8 cellular contexts compared by ENCODE assay signal in genomic region chr15:63833246-63833696, GRCh38. TPM values are rescaled to one million over a fixed set of nuclear protein-coding genes. Genes with fewer than 3 reads are reported as not detected.
A peak's percentile ranks its signal among the peaks of the same experiment; 100 is the strongest.
DNase-seq lines count a peak whose midpoint lies in the region; ATAC-seq and TF ChIP-seq lines count a peak whose summit lies in the region.

No MANE protein-coding gene starts in this region.

- H3K79me2 ChIP-seq in SK-N-SH (ENCODE audit: insufficient read depth): peaks cover 48% of the 10 kb centered on the region

- H3K9ac ChIP-seq in SK-N-SH (peak overlapping the region; percentile 91), iPS-18a (ENCODE audit: low read length) (peak overlapping the region; percentile 97)

- no peak for TF ChIP-seq RAD21 in SK-N-SH (IDR thresholded peaks at IDR 0.05; ENCODE audit: low read length)

- H3K27ac ChIP-seq in SK-N-SH (ENCODE audit: low read depth in 2 of 2, low read length in 1 of 2) (peak overlapping the region; percentile 64 to 95; a peak in 3 of 4 replicates), iPS-18a (ENCODE audit: low read length) (no peak overlapping the region), spleen (peak overlapping the region; percentile 93 to 98 (median 96))

- CTCF ChIA-PET in SK-N-SH (lab: Yijun Ruan, JAX): interaction anchor here (1.3 to 2.0 kb wide), 2 partner anchors 19 to 81 kb away, joined by 3 to 10 read pairs; no protein-coding TSS in a partner anchor

- TF ChIP-seq CTCF in SK-N-SH (IDR thresholded peaks at IDR 0.05) (no peak), spleen (IDR thresholded peaks at IDR 0.05 in 8 of 11, conservative IDR thresholded peaks at IDR 0.05 in 3 of 11) (no peak)

- TF ChIP-seq EP300 in SK-N-SH (IDR thresholded peaks at IDR 0.05; ENCODE audit: borderline replicate concordance in 1 of 2, low read depth in 1 of 2, low read length in 1 of 2): no peak

- H3K9me3 ChIP-seq in SK-N-SH: no peaks in the 10 kb centered on the region
- H3K9me3 ChIP-seq in iPS-18a (ENCODE audit: control insufficient read depth, low read depth, low read length): no peaks in the 10 kb centered on the region
- no peaks in the 10 kb centered on the region for H3K9me3 ChIP-seq in spleen

- intact Hi-C loops in spleen (cut with DNase I; ENCODE audit: low total_unique reads): loop anchor here (10.0 kb wide), 2 partner anchors 62 to 212 kb away; partner anchors contain the start of gene DAPK2

- TF ChIP-seq POLR2A in spleen (IDR thresholded peaks at IDR 0.05): no peak

- peak overlapping the region; percentile 97 for H2AFZ ChIP-seq in SK-N-SH (ENCODE audit: low read depth)

- peak; percentile 26 for DNase-seq in NOMO-1 treated with DMSO at 0.1 percent for 48 hours (lab: John Stamatoyannopoulos, UW; ENCODE audit: unreplicated experiment)
- DNase-seq in NOMO-1 treated with dmso at 0.1 percent for 144 hours (lab: John Stamatoyannopoulos, UW; ENCODE audit: unreplicated experiment): no peak
- peak; percentile 80 for DNase-seq in SK-N-SH
- peak; percentile 75 for DNase-seq in astrocyte of the hippocampus (ENCODE audit: low read depth, low spot score)
- DNase-seq in spleen: peak; percentile 89
- DNase-seq in NCI-H1930 (lab: John Stamatoyannopoulos, UW): no peak

- no peaks in the 10 kb centered on the region for H3K9me2 ChIP-seq in SK-N-SH

- H3F3A ChIP-seq in SK-N-SH (replicated peaks; ENCODE audit: insufficient read depth): peaks cover 5% of the 10 kb centered on the region

- ATAC-seq in HG03097 (IDR thresholded peaks at IDR 0.05; ENCODE audit: low FRiP score, unreplicated experiment): peak; percentile 24

- 0% methylated on average over 6 of the region's 45 CpGs for WGBS in SK-N-SH (ENCODE audit: low lambda C conversion rate)
- WGBS in spleen, 5 donors: 0 to 1% (median 0%) methylated on average over 23 to 45 of the region's 45 CpGs

- H3K4me3 ChIP-seq in SK-N-SH (ENCODE audit: low read depth in 2 of 2, low read length in 1 of 2): peak overlapping the region; percentile 89
- H3K4me3 ChIP-seq in iPS-18a (ENCODE audit: low read length): peak overlapping the region; percentile 86
- peak overlapping the region; percentile 71 to 90 (median 80) for H3K4me3 ChIP-seq in spleen

- H3K36me3 ChIP-seq in SK-N-SH (replicated peaks in 1 of 2; ENCODE audit: control insufficient read depth in 1 of 2, insufficient read depth in 2 of 2, low read length in 1 of 2) (no peaks in the 10 kb centered on the region), iPS-18a (ENCODE audit: control insufficient read depth, low read depth, low read length) (no peaks in the 10 kb centered on the region), spleen (no peaks in the 10 kb centered on the region)

- H3K4me2 ChIP-seq in SK-N-SH: peak overlapping the region; percentile 88

- H4K20me1 ChIP-seq in SK-N-SH (ENCODE audit: insufficient read depth): peaks cover 31% of the 10 kb centered on the region

- POLR2A ChIA-PET in SK-N-SH (lab: Yijun Ruan, JAX): interaction anchor here (1.1 kb wide), 1 partner anchor 80 kb away, joined by 3 read pairs; no protein-coding TSS in a partner anchor

- H3K27me3 ChIP-seq in SK-N-SH (ENCODE audit: insufficient read depth): no peaks in the 10 kb centered on the region
- H3K27me3 ChIP-seq in iPS-18a (ENCODE audit: control insufficient read depth, insufficient read depth, low read length): peaks cover 5% of the 10 kb centered on the region
- H3K27me3 ChIP-seq in spleen (replicated peaks in 1 of 7): no peaks in the 10 kb centered on the region

- H3K4me1 ChIP-seq in SK-N-SH (ENCODE audit: control insufficient read depth in 1 of 2, insufficient read depth in 2 of 2, low read depth in 1 of 2, low read length in 1 of 2) (peaks cover 10 to 11% of the 10 kb centered on the region in 2 experiments; a peak in 3 of 4 replicates), iPS-18a (ENCODE audit: control insufficient read depth, low read depth, low read length) (peaks cover 6% of the 10 kb centered on the region), spleen (peaks cover 20 to 61% (median 49%) of the 10 kb centered on the region in 6 donors)

TF ChIP-seq in SK-N-SH, 30 proteins besides CTCF, POLR2A, EP300 and RAD21:
- TF ChIP-seq SMC3 (IDR thresholded peaks at IDR 0.05; ENCODE audit: low read depth, low read length) (no peak), RXRA (IDR thresholded peaks at IDR 0.05; ENCODE audit: borderline replicate concordance, low read depth) (no peak), RCOR1 (IDR thresholded peaks at IDR 0.05; ENCODE audit: low read length) (no peak), YY1 (IDR thresholded peaks at IDR 0.05; ENCODE audit: low read depth) (no peak), GATA2 (CRISPR knock-in tag; IDR thresholded peaks at IDR 0.05) (no peak), JUND (IDR thresholded peaks at IDR 0.05) (no peak), FOXJ3 (CRISPR knock-in tag; IDR thresholded peaks at IDR 0.05) (no peak), TCF12 (IDR thresholded peaks at IDR 0.05) (no peak)

RNA-seq across cellular contexts. Expression of gene HERC1, which starts 0.5 kb away (rescaled TPM):
- polyA plus RNA-seq in SK-N-SH (2012; rRNA removed) (15.8 and 17.6 TPM in 2 replicates), spleen (10 to 100 TPM; 18.7 to 27.8 (median 18.8) TPM)
- 12.0 and 16.9 TPM in 2 replicates for polyA plus RNA-seq in SK-N-SH (2012; cell fraction: cytosol; rRNA removed)
- polyA plus RNA-seq in SK-N-SH (2012; cell fraction: nucleus; rRNA removed): 28.1 and 40.4 TPM in 2 replicates
- 100 to 1,000 TPM; 157 to 203 (median 178) TPM for total RNA-seq in spleen

Comparison
In these comparisons a context has a peak if more than half of its experiments do, and no peak if none do; other contexts are left out.
1. DNase-seq: peak in NOMO-1 treated with DMSO at 0.1 percent for 48 hours (single experiment), SK-N-SH (single experiment), astrocyte of the hippocampus (single experiment) and spleen (single experiment); none in NOMO-1 treated with dmso at 0.1 percent for 144 hours (single experiment) and NCI-H1930 (0 of 2).
2. Peak in every context shown above with its lines, with median percentiles within 50 percentile points of each other: H3K4me3 ChIP-seq.